9 cellular contexts compared by ENCODE assay signal in the genomic region with DNA sequence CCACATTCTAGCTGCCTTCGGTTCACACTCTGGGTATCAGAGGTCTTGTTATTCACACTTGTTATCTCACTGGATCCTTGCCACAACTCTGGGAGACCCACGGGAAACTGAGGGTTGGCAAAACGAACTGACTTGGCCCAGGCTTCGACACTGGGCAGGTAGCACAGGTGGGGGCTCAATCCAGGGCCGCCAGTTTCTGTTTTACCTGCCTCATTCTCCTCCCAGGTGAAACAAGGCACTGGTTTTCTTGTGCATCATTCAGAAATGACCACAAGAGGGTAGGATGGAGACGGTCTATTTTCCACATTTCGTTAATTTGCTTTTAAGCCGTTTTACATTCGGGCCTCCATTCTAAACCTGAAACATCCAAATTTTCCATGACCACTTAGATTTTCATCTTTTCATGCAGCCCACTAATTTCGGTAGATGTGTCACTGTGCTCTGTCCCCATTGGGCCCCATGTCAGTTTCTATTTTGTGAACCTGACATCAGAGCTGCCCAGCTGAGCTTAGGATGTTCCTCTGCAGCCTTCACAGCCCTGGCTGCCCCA.
DNase-seq lines count a peak whose midpoint lies in the region; ATAC-seq, FAIRE-seq and TF ChIP-seq lines count a peak whose summit lies in the region.
"Had no signal": no experiment of that assay in that cellular context is flagged by ENCODE, and none has a peak within 500 bp of the region (broad histone marks: within the 10 kb centered on the region; RNA-seq: fewer than 3 reads in every experiment).

No MANE protein-coding gene starts in this region.

- no peaks in the 10 kb centered on the region for H3K36me3 ChIP-seq in CD4-positive, CD25-positive, alpha-beta regulatory T cell (ENCODE audit: control insufficient read depth, insufficient read depth, low read length)
- H3K36me3 ChIP-seq in naive thymus-derived CD4-positive, alpha-beta T cell (ENCODE audit: control insufficient read depth in 2 of 3, insufficient read depth in 3 of 3, low read length in 3 of 3): no peaks in the 10 kb centered on the region
- peaks cover 0 to 3% (median 0%) of the 10 kb centered on the region in 4 donors for H3K36me3 ChIP-seq in esophagus muscularis mucosa
- H3K36me3 ChIP-seq in aorta (ENCODE audit: control insufficient read depth in 1 of 2, insufficient read depth in 2 of 2, low read length in 1 of 2): no peaks in the 10 kb centered on the region
- H3K36me3 ChIP-seq: uterus had no signal

- H3K9me3 Mint-ChIP-seq in CD4-positive, CD25-positive, alpha-beta regulatory T cell: no peaks in the 10 kb centered on the region
- H3K9me3 Mint-ChIP-seq in activated naive CD8-positive, alpha-beta T cell treated with anti-CD3 and anti-CD28 coated beads, Interleukin-2, amount 10 ng/mL, durations not matched to agents 7 days and 5 days: no peaks in the 10 kb centered on the region
- no peaks in the 10 kb centered on the region for H3K9me3 Mint-ChIP-seq in naive thymus-derived CD4-positive, alpha-beta T cell

- WGBS in esophagus muscularis mucosa: 79% methylated on average over 10 of the region's 10 CpGs
- WGBS in aorta, 2 donors: 8 to 9% methylated on average over 10 of the region's 10 CpGs

- TF ChIP-seq CTCF in LNCaP clone FGC (IDR thresholded peaks at IDR 0.05; ENCODE audit: control insufficient read depth, extremely low read depth, insufficient read depth) (peak; percentile 24), esophagus muscularis mucosa (IDR thresholded peaks at IDR 0.05) (peak in 1 of 3 experiments; percentile 40)

- H3K27me3 ChIP-seq in CD4-positive, CD25-positive, alpha-beta regulatory T cell (ENCODE audit: control insufficient read depth, insufficient read depth, low read length): no peaks in the 10 kb centered on the region
- H3K27me3 ChIP-seq in naive thymus-derived CD4-positive, alpha-beta T cell (ENCODE audit: control insufficient read depth in 2 of 2, insufficient read depth in 2 of 2, low read length in 2 of 2): no peaks in the 10 kb centered on the region
- H3K27me3 ChIP-seq in esophagus muscularis mucosa (no peaks in the 10 kb centered on the region), aorta (ENCODE audit: control insufficient read depth in 1 of 2, insufficient read depth in 2 of 2, low read length in 1 of 2) (no peaks in the 10 kb centered on the region)
- H3K27me3 ChIP-seq: uterus had no signal

- H3K27ac ChIP-seq in CD4-positive, CD25-positive, alpha-beta regulatory T cell (ENCODE audit: insufficient read depth, low read length, poor library complexity, severe bottlenecking): no peak overlapping the region
- H3K27ac ChIP-seq in naive thymus-derived CD4-positive, alpha-beta T cell (ENCODE audit: low read depth, low read length): peak overlapping the region; percentile 70
- H3K27ac ChIP-seq in esophagus muscularis mucosa (replicated peaks in 1 of 4) (no peak overlapping the region), aorta (ENCODE audit: low read depth in 1 of 2, low read length in 2 of 2) (no peak overlapping the region)
- H3K27ac ChIP-seq: uterus had no signal

- no peak for TF ChIP-seq POLR2A in esophagus muscularis mucosa (IDR thresholded peaks at IDR 0.05; ENCODE audit: low read depth)

- H3K27ac Mint-ChIP-seq in CD4-positive, CD25-positive, alpha-beta regulatory T cell: peak overlapping the region; percentile 42 to 91 (median 89)
- H3K27ac Mint-ChIP-seq in activated naive CD8-positive, alpha-beta T cell treated with anti-CD3 and anti-CD28 coated beads, Interleukin-2, amount 10 ng/mL, durations not matched to agents 7 days and 5 days: peak overlapping the region; percentile 55
- peak overlapping the region; percentile 68 to 99 (median 96) for H3K27ac Mint-ChIP-seq in naive thymus-derived CD4-positive, alpha-beta T cell

- ATAC-seq in CD4-positive, CD25-positive, alpha-beta regulatory T cell (ENCODE audit: low read depth in 2 of 2): no peak
- peak; percentile 6 for ATAC-seq in activated naive CD8-positive, alpha-beta T cell treated with anti-CD3 and anti-CD28 coated beads, Interleukin-2, amount 10 ng/mL, durations not matched to agents 7 days and 5 days (ENCODE audit: low read depth)
- no peak for ATAC-seq in naive thymus-derived CD4-positive, alpha-beta T cell
- ATAC-seq in aorta (ENCODE audit: low FRiP score): no peak

- FAIRE-seq in GM19239 (lab: Jason Lieb, UNC): no peak

- no peak overlapping the region for H3K4me3 ChIP-seq in CD4-positive, CD25-positive, alpha-beta regulatory T cell (ENCODE audit: low read depth, low read length)
- H3K4me3 ChIP-seq in LNCaP clone FGC (ENCODE audit: low read depth, low read length): no peak overlapping the region
- H3K4me3 ChIP-seq in naive thymus-derived CD4-positive, alpha-beta T cell (ENCODE audit: low read length): no peak overlapping the region
- H3K4me3 ChIP-seq in esophagus muscularis mucosa: no peak overlapping the region
- no peak overlapping the region for H3K4me3 ChIP-seq in aorta (ENCODE audit: low read length in 2 of 2)
- H3K4me3 ChIP-seq: uterus had no signal

- peaks cover 32% of the 10 kb centered on the region for H3K4me1 ChIP-seq in CD4-positive, CD25-positive, alpha-beta regulatory T cell (ENCODE audit: control insufficient read depth, insufficient read depth, low read length, poor library complexity, severe bottlenecking)
- H3K4me1 ChIP-seq in naive thymus-derived CD4-positive, alpha-beta T cell (ENCODE audit: control insufficient read depth in 2 of 2, insufficient read depth in 2 of 2, low read length in 2 of 2): peaks cover 25 to 36% of the 10 kb centered on the region in 2 donors
- H3K4me1 ChIP-seq in esophagus muscularis mucosa (peaks cover 0 to 5% (median 0%) of the 10 kb centered on the region in 4 donors), aorta (ENCODE audit: control insufficient read depth in 1 of 2, insufficient read depth in 2 of 2, low read length in 2 of 2) (no peaks in the 10 kb centered on the region)
- H3K4me1 ChIP-seq: uterus had no signal

- peak overlapping the region in 3 of 4 donors; percentile 50 to 69 (median 53) for H3K4me3 Mint-ChIP-seq in CD4-positive, CD25-positive, alpha-beta regulatory T cell
- H3K4me3 Mint-ChIP-seq in activated naive CD8-positive, alpha-beta T cell treated with anti-CD3 and anti-CD28 coated beads, Interleukin-2, amount 10 ng/mL, durations not matched to agents 7 days and 5 days: peak overlapping the region; percentile 43
- H3K4me3 Mint-ChIP-seq in naive thymus-derived CD4-positive, alpha-beta T cell: peak overlapping the region; percentile 38 to 82 (median 68)

- intact Hi-C loops in naive thymus-derived CD4-positive, alpha-beta T cell (cut with micrococcal nuclease): loop anchor here in 1 of 2 donors (1.0 to 10.0 kb wide), 4 partner anchors 112 to 1364 kb away; a partner anchor contains a TSS
- intact Hi-C loops in esophagus muscularis mucosa (cut with DNase I): no loop called here
- intact Hi-C loops in aorta (cut with DNase I): loop anchor here in 1 of 2 donors (5.0 kb wide), 1 partner anchor 112 kb away; no protein-coding TSS in a partner anchor

- peaks cover 17 to 46% (median 35%) of the 10 kb centered on the region in 4 donors for H3K4me1 Mint-ChIP-seq in CD4-positive, CD25-positive, alpha-beta regulatory T cell
- peaks cover 44% of the 10 kb centered on the region for H3K4me1 Mint-ChIP-seq in activated naive CD8-positive, alpha-beta T cell treated with anti-CD3 and anti-CD28 coated beads, Interleukin-2, amount 10 ng/mL, durations not matched to agents 7 days and 5 days
- peaks cover 33 to 60% (median 56%) of the 10 kb centered on the region in 7 donors for H3K4me1 Mint-ChIP-seq in naive thymus-derived CD4-positive, alpha-beta T cell

- no peaks in the 10 kb centered on the region for H3K9me3 ChIP-seq in CD4-positive, CD25-positive, alpha-beta regulatory T cell (ENCODE audit: control insufficient read depth in 2 of 2, low read length in 2 of 2)
- no peaks in the 10 kb centered on the region for H3K9me3 ChIP-seq in naive thymus-derived CD4-positive, alpha-beta T cell (ENCODE audit: control insufficient read depth in 2 of 3, low read length in 3 of 3)
- H3K9me3 ChIP-seq in esophagus muscularis mucosa (no peaks in the 10 kb centered on the region), aorta (ENCODE audit: control insufficient read depth, low read length) (no peaks in the 10 kb centered on the region)
- H3K9me3 ChIP-seq: uterus had no signal

- TF ChIP-seq EP300 in esophagus muscularis mucosa (IDR thresholded peaks at IDR 0.05): no peak

- peaks cover 4% of the 10 kb centered on the region for H3K27me3 Mint-ChIP-seq in CD4-positive, CD25-positive, alpha-beta regulatory T cell
- no peaks in the 10 kb centered on the region for H3K27me3 Mint-ChIP-seq in activated naive CD8-positive, alpha-beta T cell treated with anti-CD3 and anti-CD28 coated beads, Interleukin-2, amount 10 ng/mL, durations not matched to agents 7 days and 5 days
- no peaks in the 10 kb centered on the region for H3K27me3 Mint-ChIP-seq in naive thymus-derived CD4-positive, alpha-beta T cell

- CTCF ChIA-PET in naive thymus-derived CD4-positive, alpha-beta T cell (lab: Charles Lee): interaction anchor here (0.8 to 4.3 kb wide), 7 partner anchors 11 to 142 kb away, joined by 3 to 27 read pairs (median 4); no protein-coding TSS in a partner anchor

- peak in 1 of 3 donors; percentile 46 for DNase-seq in CD4-positive, CD25-positive, alpha-beta regulatory T cell
- DNase-seq in LNCaP clone FGC (ENCODE audit: low read depth) (no peak), GM19239 (ENCODE audit: insufficient read length, low spot score) (no peak), esophagus muscularis mucosa (ENCODE audit: extremely low spot score) (no peak), aorta (no peak)
- no peak for DNase-seq in activated naive CD8-positive, alpha-beta T cell treated with anti-CD3 and anti-CD28 coated beads, Interleukin-2, amount 10 ng/mL, durations not matched to agents 7 days and 5 days
- peak in 7 of 9 donors; percentile 34 to 56 (median 38) for DNase-seq in naive thymus-derived CD4-positive, alpha-beta T cell
- DNase-seq in activated effector memory CD4-positive, alpha-beta T cell treated with Interleukin-2 at 50 U/mL for 16 hours: no peak
- DNase-seq: uterus had no signal

- POLR2A ChIA-PET in activated naive CD8-positive, alpha-beta T cell treated with anti-CD3 and anti-CD28 coated beads, Interleukin-2, amount 10 ng/mL, durations not matched to agents 7 days and 5 days (lab: Charles Lee): no interaction called here
- POLR2A ChIA-PET in naive thymus-derived CD4-positive, alpha-beta T cell (lab: Charles Lee): interaction anchor here (1.0 to 3.5 kb wide), 5 partner anchors 7 to 48 kb away, joined by 3 to 16 read pairs (median 4); no protein-coding TSS in a partner anchor

- H3K36me3 Mint-ChIP-seq in CD4-positive, CD25-positive, alpha-beta regulatory T cell: no peaks in the 10 kb centered on the region
- H3K36me3 Mint-ChIP-seq in activated naive CD8-positive, alpha-beta T cell treated with anti-CD3 and anti-CD28 coated beads, Interleukin-2, amount 10 ng/mL, durations not matched to agents 7 days and 5 days: no peaks in the 10 kb centered on the region
- no peaks in the 10 kb centered on the region for H3K36me3 Mint-ChIP-seq in naive thymus-derived CD4-positive, alpha-beta T cell

Comparison
In these comparisons a context has a peak if more than half of its experiments do, and no peak if none do; other contexts are left out.
1. DNase-seq: peak in naive thymus-derived CD4-positive, alpha-beta T cell (7 of 9); none in LNCaP clone FGC (single experiment), activated naive CD8-positive, alpha-beta T cell treated with anti-CD3 and anti-CD28 coated beads, Interleukin-2, amount 10 ng/mL, durations not matched to agents 7 days and 5 days (single experiment), GM19239 (single experiment), esophagus muscularis mucosa (single experiment), activated effector memory CD4-positive, alpha-beta T cell treated with Interleukin-2 at 50 U/mL for 16 hours (single experiment) and aorta (0 of 2).
2. Peak in every context shown above with its lines, with median percentiles within 50 percentile points of each other: H3K27ac Mint-ChIP-seq and H3K4me3 Mint-ChIP-seq.